Comparison of ENCODE assay signal across 15 cellular contexts in genomic region chr9:18606281-18606680, GRCh38.
DNase-seq lines count a peak whose midpoint lies in the region; ATAC-seq and TF ChIP-seq lines count a peak whose summit lies in the region.
"Had no signal": no experiment of that assay in that cellular context is flagged by ENCODE, and none has a peak within 500 bp of the region (broad histone marks: within the 10 kb centered on the region; RNA-seq: fewer than 3 reads in every experiment).

No MANE protein-coding gene starts in this region.

- TF ChIP-seq POLR2A in transverse colon (IDR thresholded peaks at IDR 0.05) = no peak

- peaks cover 0 to 13% (median 5%) of the 10 kb centered on the region in 4 donors for H3K4me1 ChIP-seq in transverse colon

- peak; percentile 36 for ATAC-seq in left lobe of liver
- ATAC-seq in activated CD8-positive, alpha-beta T cell treated with anti-CD3 and anti-CD28 coated beads for 36 hours = no peak

- H3K36me3 ChIP-seq in transverse colon = no peaks in the 10 kb centered on the region

- WGBS in transverse colon (ENCODE audit: low coverage in 1 of 2), 2 donors = 79% methylated on average over 2 of the region's 2 CpGs; no CpG with 5 or more reads in 1 of the 2 donors

- POLR2A ChIA-PET in activated CD8-positive, alpha-beta T cell treated with anti-CD3 and anti-CD28 coated beads for 36 hours (lab: Charles Lee) = no interaction called here

- H3K4me3 ChIP-seq in astrocyte of the spinal cord (ENCODE audit: low read depth, low read length) (no peak overlapping the region), transverse colon (no peak overlapping the region)
- H3K4me3 ChIP-seq: hepatocyte had no signal

- H3K9me3 Mint-ChIP-seq in osteocyte (ENCODE audit: unreplicated experiment) = no peaks in the 10 kb centered on the region
- no peaks in the 10 kb centered on the region for H3K9me3 Mint-ChIP-seq in activated CD8-positive, alpha-beta T cell treated with anti-CD3 and anti-CD28 coated beads for 36 hours
- H3K9me3 Mint-ChIP-seq: activated T-helper 1 cell treated with anti-CD3 and anti-CD28 coated beads, Interleukin-12 subunit alpha, Interleukin-12 subunit beta, Interleukin-2, Interleukin-4 antibody, amounts not matched to agents 30 ng/mL and 10 ng/mL and 1 ng/mL, durations not matched to agents 14 hours and 24 hours and 36 hours; T-helper 1 cell treated with Interleukin-12 subunit alpha and Interleukin-12 subunit beta and Interleukin-4 antibody, amounts not matched to agents 30 μg/mL and 1 μg/mL, for 36 hours had no signal

- H3K27ac ChIP-seq in transverse colon = peak overlapping the region; percentile 24 to 57 (median 36)
- H3K27ac ChIP-seq: C4-2B, hepatocyte had no signal

- no peak overlapping the region for H3K4me3 Mint-ChIP-seq in osteocyte (ENCODE audit: unreplicated experiment)
- H3K4me3 Mint-ChIP-seq in activated CD8-positive, alpha-beta T cell treated with anti-CD3 and anti-CD28 coated beads for 36 hours = no peak overlapping the region
- H3K4me3 Mint-ChIP-seq: activated T-helper 1 cell treated with anti-CD3 and anti-CD28 coated beads, Interleukin-12 subunit alpha, Interleukin-12 subunit beta, Interleukin-2, Interleukin-4 antibody, amounts not matched to agents 30 ng/mL and 10 ng/mL and 1 ng/mL, durations not matched to agents 14 hours and 24 hours and 36 hours; T-helper 1 cell treated with Interleukin-12 subunit alpha and Interleukin-12 subunit beta and Interleukin-4 antibody, amounts not matched to agents 30 μg/mL and 1 μg/mL, for 36 hours had no signal

- no peak for TF ChIP-seq CTCF in astrocyte of the spinal cord (IDR thresholded peaks at IDR 0.05; ENCODE audit: low read depth, low read length)
- TF ChIP-seq CTCF in transverse colon (IDR thresholded peaks at IDR 0.05) = no peak
- no peak for TF ChIP-seq CTCF in osteocyte (IDR thresholded peaks at IDR 0.05)
- no peak for TF ChIP-seq CTCF in activated CD8-positive, alpha-beta T cell treated with anti-CD3 and anti-CD28 coated beads for 36 hours (IDR thresholded peaks at IDR 0.05)

- peaks cover 21% of the 10 kb centered on the region for H3K4me1 Mint-ChIP-seq in osteocyte (ENCODE audit: unreplicated experiment)
- H3K4me1 Mint-ChIP-seq in activated CD8-positive, alpha-beta T cell treated with anti-CD3 and anti-CD28 coated beads for 36 hours (ENCODE audit: low read depth) = no peaks in the 10 kb centered on the region

- H3K27me3 Mint-ChIP-seq in osteocyte (ENCODE audit: unreplicated experiment) = no peaks in the 10 kb centered on the region
- H3K27me3 Mint-ChIP-seq in activated CD8-positive, alpha-beta T cell treated with anti-CD3 and anti-CD28 coated beads for 36 hours = no peaks in the 10 kb centered on the region
- H3K27me3 Mint-ChIP-seq: progenitor cell of endocrine pancreas had no signal

- H3K36me3 Mint-ChIP-seq in osteocyte (ENCODE audit: unreplicated experiment) = no peaks in the 10 kb centered on the region
- H3K36me3 Mint-ChIP-seq in activated CD8-positive, alpha-beta T cell treated with anti-CD3 and anti-CD28 coated beads for 36 hours (ENCODE audit: low read depth) = no peaks in the 10 kb centered on the region

- H3K9me3 ChIP-seq in transverse colon = no peaks in the 10 kb centered on the region

- H3K27me3 ChIP-seq in transverse colon = no peaks in the 10 kb centered on the region
- H3K27me3 ChIP-seq: hepatocyte had no signal

- in situ Hi-C loops in astrocyte of the spinal cord (cut with HindIII; ENCODE audit: low sequenced_read_pairs) = no loop called here
- in situ Hi-C loops in transverse colon (cut with MboI; ENCODE audit: low pct_ligation_motif_present in 1 of 4, low pct_unique_long_range_greater_than_20kb in 1 of 4, low sequenced_read_pairs in 3 of 4) = no loop called here

- intact Hi-C loops in transverse colon (cut with DNase I; ENCODE audit: low total_unique reads) = no loop called here
- intact Hi-C loops in activated CD8-positive, alpha-beta T cell treated with anti-CD3 and anti-CD28 coated beads for 36 hours (cut with micrococcal nuclease) = no loop called here

- no peak overlapping the region for H3K27ac Mint-ChIP-seq in osteocyte (ENCODE audit: unreplicated experiment)
- no peak overlapping the region for H3K27ac Mint-ChIP-seq in activated CD8-positive, alpha-beta T cell treated with anti-CD3 and anti-CD28 coated beads for 36 hours
- H3K27ac Mint-ChIP-seq: activated T-helper 1 cell treated with anti-CD3 and anti-CD28 coated beads, Interleukin-12 subunit alpha, Interleukin-12 subunit beta, Interleukin-2, Interleukin-4 antibody, amounts not matched to agents 30 ng/mL and 10 ng/mL and 1 ng/mL, durations not matched to agents 14 hours and 24 hours and 36 hours; progenitor cell of endocrine pancreas; T-helper 1 cell treated with Interleukin-12 subunit alpha and Interleukin-12 subunit beta and Interleukin-4 antibody, amounts not matched to agents 30 μg/mL and 1 μg/mL, for 36 hours had no signal

- CTCF ChIA-PET in activated CD8-positive, alpha-beta T cell treated with anti-CD3 and anti-CD28 coated beads for 36 hours (lab: Charles Lee) = no interaction called here

- TF ChIP-seq EP300 in transverse colon (IDR thresholded peaks at IDR 0.05; ENCODE audit: low read depth) = no peak

- DNase-seq in NCI-H2171 treated with DMSO at 0.1 percent for 48 hours (lab: John Stamatoyannopoulos, UW) = peak; percentile 6
- no peak for DNase-seq in NCI-H2171 (lab: John Stamatoyannopoulos, UW)
- peak; percentile 44 for DNase-seq in astrocyte of the spinal cord (ENCODE audit: low read depth, low spot score)
- DNase-seq in left lobe of liver (ENCODE audit: low spot score) = no peak
- DNase-seq in transverse colon = no peak
- no peak for DNase-seq in osteocyte (ENCODE audit: extremely low spot score, unreplicated experiment)
- DNase-seq in activated naive CD4-positive, alpha-beta T cell treated with anti-CD3 and anti-CD28 coated beads, Interleukin-2, amount 50 U/mL, for 16 hours = no peak
- no peak for DNase-seq in activated CD8-positive, alpha-beta T cell treated with anti-CD3 and anti-CD28 coated beads for 36 hours
- DNase-seq: 8988T, DMS79 had no signal

Comparison
In these comparisons a context has a peak if more than half of its experiments do, and no peak if none do; other contexts are left out.
1. DNase-seq: peak in NCI-H2171 treated with DMSO at 0.1 percent for 48 hours (single experiment) and astrocyte of the spinal cord (single experiment); none in NCI-H2171 (single experiment), left lobe of liver (single experiment), transverse colon (single experiment), osteocyte (single experiment), activated naive CD4-positive, alpha-beta T cell treated with anti-CD3 and anti-CD28 coated beads, Interleukin-2, amount 50 U/mL, for 16 hours (single experiment) and activated CD8-positive, alpha-beta T cell treated with anti-CD3 and anti-CD28 coated beads for 36 hours (single experiment).